ENCODE assay signal across 18 cellular contexts in genomic region chr1:2602866-2603520, GRCh38. TPM values are rescaled to one million over a fixed set of nuclear protein-coding genes. Genes with fewer than 3 reads are reported as not detected.
DNase-seq lines count a peak whose midpoint lies in the region; ATAC-seq and TF ChIP-seq lines count a peak whose summit lies in the region.
"Had no signal": no experiment of that assay in that cellular context is flagged by ENCODE, and none has a peak within 500 bp of the region (broad histone marks: within the 10 kb centered on the region; RNA-seq: fewer than 3 reads in every experiment).

No MANE protein-coding gene starts in this region.

- H3K36me3 Mint-ChIP-seq in natural killer cell = no peaks in the 10 kb centered on the region
- H3K36me3 Mint-ChIP-seq in stimulated activated effector memory CD8-positive, alpha-beta T cell treated with anti-CD3 and anti-CD28 coated beads, Interleukin-12 subunit alpha, Interleukin-12 subunit beta, amount 100 ng/mL, for 72 hours = no peaks in the 10 kb centered on the region
- H3K36me3 Mint-ChIP-seq: CD8-positive, alpha-beta T cell had no signal

- peaks cover 13 to 16% of the 10 kb centered on the region in 2 donors for H3K27me3 Mint-ChIP-seq in natural killer cell (ENCODE audit: low read depth in 2 of 2)

- H3K36me3 ChIP-seq in BLaER1 treated with 17β-estradiol and CSF1 and Interleukin-3, amounts not matched to agents 10 nM and 100 nM = no peaks in the 10 kb centered on the region
- no peaks in the 10 kb centered on the region for H3K36me3 ChIP-seq in H7 (replicated peaks; ENCODE audit: control insufficient read depth, insufficient read depth, low read length)
- H3K36me3 ChIP-seq: SJCRH30 had no signal

- H3K27ac ChIP-seq in BLaER1 treated with 17β-estradiol and CSF1 and Interleukin-3, amounts not matched to agents 10 nM and 100 nM = no peak overlapping the region
- H3K27ac ChIP-seq: SJCRH30 had no signal

- peaks cover 0 to 16% (median 9%) of the 10 kb centered on the region in 11 experiments; a peak in 16 of 22 replicates for H3K9me3 ChIP-seq in BLaER1 treated with 17β-estradiol and CSF1 and Interleukin-3, amounts not matched to agents 10 nM and 100 nM (replicated peaks in 1 of 11)
- H3K9me3 ChIP-seq: SJCRH30 had no signal

- H3K4me1 ChIP-seq in BLaER1 treated with 17β-estradiol and CSF1 and Interleukin-3, amounts not matched to agents 10 nM and 100 nM = peaks cover 7 to 67% (median 53%) of the 10 kb centered on the region in 10 experiments; a peak in 19 of 20 replicates
- H3K4me1 ChIP-seq: SJCRH30 had no signal

- no peaks in the 10 kb centered on the region for H3K9me3 Mint-ChIP-seq in natural killer cell
- H3K9me3 Mint-ChIP-seq in stimulated activated effector memory CD8-positive, alpha-beta T cell treated with anti-CD3 and anti-CD28 coated beads, Interleukin-12 subunit alpha, Interleukin-12 subunit beta, amount 100 ng/mL, for 72 hours = no peaks in the 10 kb centered on the region
- H3K9me3 Mint-ChIP-seq: CD8-positive, alpha-beta T cell had no signal

- intact Hi-C loops in natural killer cell (cut with micrococcal nuclease) = no loop called here

- no peaks in the 10 kb centered on the region for H3K4me1 Mint-ChIP-seq in natural killer cell
- peaks cover 7% of the 10 kb centered on the region for H3K4me1 Mint-ChIP-seq in stimulated activated effector memory CD8-positive, alpha-beta T cell treated with anti-CD3 and anti-CD28 coated beads, Interleukin-12 subunit alpha, Interleukin-12 subunit beta, amount 100 ng/mL, for 72 hours
- H3K4me1 Mint-ChIP-seq: B cell had no signal

- peaks cover 18 to 47% (median 28%) of the 10 kb centered on the region in 11 experiments; a peak in 20 of 22 replicates for H3K27me3 ChIP-seq in BLaER1 treated with 17β-estradiol and CSF1 and Interleukin-3, amounts not matched to agents 10 nM and 100 nM
- H3K27me3 ChIP-seq in H7 (ENCODE audit: control insufficient read depth, insufficient read depth, low read length) = no peaks in the 10 kb centered on the region

- DNase-seq in H7 (peak; percentile 48), natural killer cell (peak; percentile 12)
- no peak for DNase-seq in stimulated activated effector memory CD8-positive, alpha-beta T cell treated with anti-CD3 and anti-CD28 coated beads, Interleukin-12 subunit alpha, Interleukin-12 subunit beta, amount 100 ng/mL, for 72 hours (ENCODE audit: low spot score in 2 of 2)
- DNase-seq: CD8-positive, alpha-beta T cell; DMS79; HCEC 1CT; KG1; NCI-H1436 treated with DMSO at 0.1 percent for 48 hours; NCI-H2081; NCI-H748 treated with DMSO at 0.1 percent for 48 hours; RPMI8226; SJCRH30 had no signal

- TF ChIP-seq CTCF in natural killer cell (IDR thresholded peaks at IDR 0.05) = no peak

- no peak overlapping the region for H3K27ac Mint-ChIP-seq in natural killer cell
- peak overlapping the region; percentile 79 for H3K27ac Mint-ChIP-seq in stimulated activated effector memory CD8-positive, alpha-beta T cell treated with anti-CD3 and anti-CD28 coated beads, Interleukin-12 subunit alpha, Interleukin-12 subunit beta, amount 100 ng/mL, for 72 hours
- H3K27ac Mint-ChIP-seq: B cell; CD8-positive, alpha-beta T cell had no signal

- H3K4me3 Mint-ChIP-seq in natural killer cell = no peak overlapping the region
- H3K4me3 Mint-ChIP-seq in stimulated activated effector memory CD8-positive, alpha-beta T cell treated with anti-CD3 and anti-CD28 coated beads, Interleukin-12 subunit alpha, Interleukin-12 subunit beta, amount 100 ng/mL, for 72 hours = no peak overlapping the region
- H3K4me3 Mint-ChIP-seq: B cell; CD8-positive, alpha-beta T cell had no signal

- no peak for ATAC-seq in natural killer cell
- ATAC-seq in stimulated activated effector memory CD8-positive, alpha-beta T cell treated with anti-CD3 and anti-CD28 coated beads, Interleukin-12 subunit alpha, Interleukin-12 subunit beta, amount 100 ng/mL, for 72 hours = no peak
- no peak for ATAC-seq in GM18858 (IDR thresholded peaks at IDR 0.05; ENCODE audit: unreplicated experiment)
- ATAC-seq in HG03108 (IDR thresholded peaks at IDR 0.05; ENCODE audit: unreplicated experiment) = no peak
- ATAC-seq in GM18520 (IDR thresholded peaks at IDR 0.05; ENCODE audit: unreplicated experiment) = no peak
- ATAC-seq: CD8-positive, alpha-beta T cell had no signal

- H3K9ac ChIP-seq in BLaER1 treated with 17β-estradiol and CSF1 and Interleukin-3, amounts not matched to agents 10 nM and 100 nM = peak overlapping the region in 3 of 11 experiments; percentile 7 to 50 (median 28); a peak in 2 of 22 replicates

- peak overlapping the region in 8 of 11 experiments; percentile 55 to 93 (median 83); a peak in 16 of 22 replicates for H3K4me2 ChIP-seq in BLaER1 treated with 17β-estradiol and CSF1 and Interleukin-3, amounts not matched to agents 10 nM and 100 nM

- peaks cover 0 to 18% (median 2%) of the 10 kb centered on the region in 11 experiments; a peak in 7 of 22 replicates for H4K20me1 ChIP-seq in BLaER1 treated with 17β-estradiol and CSF1 and Interleukin-3, amounts not matched to agents 10 nM and 100 nM

- H3K4me3 ChIP-seq in BLaER1 treated with 17β-estradiol and CSF1 and Interleukin-3, amounts not matched to agents 10 nM and 100 nM = no peak overlapping the region
- no peak overlapping the region for H3K4me3 ChIP-seq in H7 (ENCODE audit: insufficient read depth, low read depth, low read length)
- H3K4me3 ChIP-seq: SJCRH30 had no signal

RNA-seq across cellular contexts. Expression of gene PRXL2B, which starts 16.4 kb away (rescaled TPM):
- 62.9 and 83.5 TPM in 2 replicates for total RNA-seq in H7 (2014; rRNA removed; shearing (Covaris generic))
- total RNA-seq in natural killer cell = 10 to 100 TPM; 11.3 to 15.1 (median 11.6) TPM

RNA-seq across cellular contexts. Expression of gene MMEL1, which starts 29.8 kb away (rescaled TPM):
- 1.3 and 3.0 TPM in 2 replicates for total RNA-seq in H7 (2014; rRNA removed; shearing (Covaris generic))
- total RNA-seq in natural killer cell = 1 to 10 TPM in 2 of 3 donors, not detected in 1; 1.3 to 2.0 TPM
- total RNA-seq: B cell, M059J, SJCRH30 had no signal

RNA-seq across cellular contexts. Expression of gene TNFRSF14, which starts 46.8 kb away (rescaled TPM):
- 0.07 and 0.55 TPM in 2 replicates for total RNA-seq in H7 (2014; rRNA removed; shearing (Covaris generic))
- total RNA-seq in natural killer cell = 100 to 1,000 TPM; 228 to 266 (median 262) TPM
- total RNA-seq: SJCRH30 had no signal

Comparison
In these comparisons a context has a peak if more than half of its experiments do, and no peak if none do; other contexts are left out.
1. DNase-seq: peak in H7 (single experiment) and natural killer cell (single experiment); none in stimulated activated effector memory CD8-positive, alpha-beta T cell treated with anti-CD3 and anti-CD28 coated beads, Interleukin-12 subunit alpha, Interleukin-12 subunit beta, amount 100 ng/mL, for 72 hours (0 of 2).
2. RNA of gene TNFRSF14, which starts 46.8 kb away (total RNA-seq): 228 to 266 TPM in natural killer cell; 0.07 to 0.55 TPM in H7; every median in the first group is over 100 times any median in the second.